Comparison of ENCODE assay signal across 31 cellular contexts in the genomic region with DNA sequence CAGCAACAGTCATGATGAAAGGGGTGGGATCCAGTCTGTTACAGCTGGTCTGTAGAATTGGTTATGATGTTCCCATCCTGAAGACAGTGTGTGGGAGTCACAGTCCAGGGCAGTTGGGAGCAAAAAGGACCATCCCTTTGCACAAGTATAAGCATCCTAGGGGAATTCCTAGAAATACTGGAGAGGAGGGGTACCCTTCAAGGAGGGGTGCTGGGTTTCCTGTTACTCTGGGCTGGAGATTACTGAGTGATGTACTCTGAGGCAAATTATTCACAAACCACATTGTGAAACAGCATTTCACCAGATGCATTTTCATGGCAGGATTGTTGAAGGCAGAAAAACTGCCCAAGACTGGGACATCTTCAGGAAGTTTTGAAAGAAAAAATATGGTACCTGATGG.
DNase-seq lines count a peak whose midpoint lies in the region; ATAC-seq, FAIRE-seq and TF ChIP-seq lines count a peak whose summit lies in the region.
"Had no signal": no experiment of that assay in that cellular context is flagged by ENCODE, and none has a peak within 500 bp of the region (broad histone marks: within the 10 kb centered on the region; RNA-seq: fewer than 3 reads in every experiment).

No MANE protein-coding gene starts in this region.

- DNase-seq in GM23248 (peak; percentile 51), astrocyte (ENCODE audit: low read depth) (no peak), fibroblast of the aortic adventitia (ENCODE audit: low read depth) (peak; percentile 48), renal cortical epithelial cell (ENCODE audit: low read depth) (peak; percentile 49), ACHN (no peak), NCI-H187 (lab: John Stamatoyannopoulos, UW) (no peak)
- DNase-seq: activated CD4-positive, alpha-beta T cell treated with anti-CD3 and anti-CD28 coated beads, Interleukin-2, amount 10 ng/mL, durations not matched to agents 7 days and 5 days; activated naive CD4-positive, alpha-beta T cell treated with anti-CD3 and anti-CD28 coated beads, Interleukin-2, amount 50 U/mL, for 16 hours; AML-193; aorta; CD8-positive, alpha-beta T cell; central memory CD4-positive, alpha-beta T cell; dorsolateral prefrontal cortex; GDM1; GOT3; hypothalamus; islet precursor cell; Karpas-422; NCI-H187 treated with DMSO at 0.1 percent for 48 hours; NCI-H774; SK-N-SH; trophoblast cell; WERI-Rb-1 had no signal

- no peaks in the 10 kb centered on the region for H3K9me3 ChIP-seq in GM23248 (ENCODE audit: low read depth)
- no peaks in the 10 kb centered on the region for H3K9me3 ChIP-seq in astrocyte (ENCODE audit: insufficient read depth, low read depth, low read length)
- H3K9me3 ChIP-seq: prostate gland had no signal

- no peaks in the 10 kb centered on the region for H3K36me3 Mint-ChIP-seq in astrocyte (ENCODE audit: low read depth, unreplicated experiment)
- H3K36me3 Mint-ChIP-seq: CD8-positive, alpha-beta T cell; neural progenitor cell had no signal

- peaks cover 19% of the 10 kb centered on the region for H3K4me1 Mint-ChIP-seq in astrocyte (ENCODE audit: low read depth, unreplicated experiment)
- H3K4me1 Mint-ChIP-seq: activated CD4-positive, alpha-beta T cell treated with anti-CD3 and anti-CD28 coated beads, Interleukin-2, amount 10 ng/mL, durations not matched to agents 7 days and 5 days had no signal

- H3K27me3 Mint-ChIP-seq in astrocyte (ENCODE audit: low read depth, unreplicated experiment), result no peaks in the 10 kb centered on the region
- H3K27me3 Mint-ChIP-seq: activated CD4-positive, alpha-beta T cell treated with anti-CD3 and anti-CD28 coated beads, Interleukin-2, amount 10 ng/mL, durations not matched to agents 7 days and 5 days had no signal

- no peaks in the 10 kb centered on the region for H3K9me3 Mint-ChIP-seq in astrocyte (ENCODE audit: unreplicated experiment)
- H3K9me3 Mint-ChIP-seq: activated CD4-positive, alpha-beta T cell treated with anti-CD3 and anti-CD28 coated beads, Interleukin-2, amount 10 ng/mL, durations not matched to agents 7 days and 5 days; activated T-helper 1 cell treated with anti-CD3 and anti-CD28 coated beads, Interleukin-12 subunit alpha, Interleukin-12 subunit beta, Interleukin-2, Interleukin-4 antibody, amounts not matched to agents 30 ng/mL and 10 ng/mL and 1 ng/mL, durations not matched to agents 14 hours and 24 hours and 36 hours; CD8-positive, alpha-beta T cell; T-helper 2 cell treated with Interferon-gamma antibody and Interleukin-4, amounts not matched to agents 5 μg/mL and 100 μg/mL, for 36 hours had no signal

- ATAC-seq in GM21723 (IDR thresholded peaks at IDR 0.05; ENCODE audit: unreplicated experiment), result no peak
- ATAC-seq in HG03439 (IDR thresholded peaks at IDR 0.05; ENCODE audit: unreplicated experiment), result no peak
- ATAC-seq: CD8-positive, alpha-beta T cell had no signal

- TF ChIP-seq CTCF in astrocyte (IDR thresholded peaks at IDR 0.05; ENCODE audit: insufficient read depth, low read depth, low read length) (no peak), fibroblast of the aortic adventitia (IDR thresholded peaks at IDR 0.05; ENCODE audit: insufficient read depth, low read length) (no peak)

- H3K4me1 ChIP-seq in GM23248 (ENCODE audit: insufficient read depth) (peaks cover 45% of the 10 kb centered on the region), astrocyte (ENCODE audit: insufficient read depth, low read length) (no peaks in the 10 kb centered on the region)
- H3K4me1 ChIP-seq: prostate gland had no signal

- no peak overlapping the region for H3K27ac ChIP-seq in GM23248
- H3K27ac ChIP-seq in astrocyte (ENCODE audit: low read depth, low read length), result no peak overlapping the region
- H3K27ac ChIP-seq: dorsolateral prefrontal cortex, neural progenitor cell, prostate gland, WERI-Rb-1 had no signal

- no peak overlapping the region for H3K4me3 Mint-ChIP-seq in astrocyte (ENCODE audit: unreplicated experiment)
- H3K4me3 Mint-ChIP-seq: activated CD4-positive, alpha-beta T cell treated with anti-CD3 and anti-CD28 coated beads, Interleukin-2, amount 10 ng/mL, durations not matched to agents 7 days and 5 days; activated T-helper 1 cell treated with anti-CD3 and anti-CD28 coated beads, Interleukin-12 subunit alpha, Interleukin-12 subunit beta, Interleukin-2, Interleukin-4 antibody, amounts not matched to agents 30 ng/mL and 10 ng/mL and 1 ng/mL, durations not matched to agents 14 hours and 24 hours and 36 hours; CD8-positive, alpha-beta T cell; neural progenitor cell; T-helper 2 cell treated with Interferon-gamma antibody and Interleukin-4, amounts not matched to agents 5 μg/mL and 100 μg/mL, for 36 hours had no signal

- peak overlapping the region; percentile 24 for H3K27ac Mint-ChIP-seq in astrocyte (ENCODE audit: unreplicated experiment)
- H3K27ac Mint-ChIP-seq: activated CD4-positive, alpha-beta T cell treated with anti-CD3 and anti-CD28 coated beads, Interleukin-2, amount 10 ng/mL, durations not matched to agents 7 days and 5 days; activated T-helper 1 cell treated with anti-CD3 and anti-CD28 coated beads, Interleukin-12 subunit alpha, Interleukin-12 subunit beta, Interleukin-2, Interleukin-4 antibody, amounts not matched to agents 30 ng/mL and 10 ng/mL and 1 ng/mL, durations not matched to agents 14 hours and 24 hours and 36 hours; CD8-positive, alpha-beta T cell; T-helper 2 cell treated with Interferon-gamma antibody and Interleukin-4, amounts not matched to agents 5 μg/mL and 100 μg/mL, for 36 hours had no signal

- in situ Hi-C loops in GM23248 (cut with MboI), result loop anchor here (25.0 kb wide), 1 partner anchor 430 kb away; no protein-coding TSS in a partner anchor
- in situ Hi-C loops in ACHN (cut with HindIII; ENCODE audit: low pct_ligation_motif_present, low pct_unique_long_range_greater_than_20kb, low sequenced_read_pairs), result no loop called here

- no peaks in the 10 kb centered on the region for H3K36me3 ChIP-seq in GM23248 (ENCODE audit: low read depth)
- H3K36me3 ChIP-seq in astrocyte (ENCODE audit: insufficient read depth, low read length), result no peaks in the 10 kb centered on the region
- H3K36me3 ChIP-seq: neural progenitor cell, prostate gland, WERI-Rb-1 had no signal

- peak overlapping the region; percentile 14 for H3K4me2 ChIP-seq in GM23248 (ENCODE audit: unreplicated experiment)
- H3K4me2 ChIP-seq in astrocyte (ENCODE audit: low read length), result no peak overlapping the region
- H3K4me2 ChIP-seq: neural progenitor cell, SK-N-SH had no signal

- no peaks in the 10 kb centered on the region for H4K20me1 ChIP-seq in GM23248 (ENCODE audit: insufficient read depth)
- no peaks in the 10 kb centered on the region for H4K20me1 ChIP-seq in astrocyte (ENCODE audit: insufficient read depth, low read length)

- H3K9ac ChIP-seq in GM23248, result no peak overlapping the region
- no peak overlapping the region for H3K9ac ChIP-seq in astrocyte (ENCODE audit: low read length)
- H3K9ac ChIP-seq: neural progenitor cell, SK-N-SH had no signal

- H3K9me2 ChIP-seq in GM23248 (ENCODE audit: insufficient read depth), result no peaks in the 10 kb centered on the region
- H3K9me2 ChIP-seq: SK-N-SH had no signal

- H3K79me2 ChIP-seq in GM23248 (ENCODE audit: insufficient read depth), result no peaks in the 10 kb centered on the region
- H3K79me2 ChIP-seq in astrocyte (ENCODE audit: insufficient read depth, low read length), result no peaks in the 10 kb centered on the region

- no peak for FAIRE-seq in astrocyte (lab: Jason Lieb, UNC)
- FAIRE-seq: endothelial cell of umbilical vein, GM18507 had no signal

- H2AFZ ChIP-seq in GM23248, result no peak overlapping the region
- H2AFZ ChIP-seq in astrocyte (ENCODE audit: low read depth, low read length), result no peak overlapping the region
- H2AFZ ChIP-seq: neural progenitor cell had no signal

- no peaks in the 10 kb centered on the region for H3K27me3 ChIP-seq in GM23248 (replicated peaks; ENCODE audit: insufficient read depth)
- H3K27me3 ChIP-seq in astrocyte (ENCODE audit: insufficient read depth, low read length), result no peaks in the 10 kb centered on the region
- H3K27me3 ChIP-seq: neural progenitor cell had no signal

- H3K4me3 ChIP-seq in GM23248, result no peak overlapping the region
- no peak overlapping the region for H3K4me3 ChIP-seq in astrocyte (ENCODE audit: insufficient read depth, low read depth, low read length)
- H3K4me3 ChIP-seq in fibroblast of the aortic adventitia (ENCODE audit: low read depth, low read length), result no peak overlapping the region
- H3K4me3 ChIP-seq: dorsolateral prefrontal cortex, neural progenitor cell, prostate gland had no signal

- peaks cover 43% of the 10 kb centered on the region for H3F3A ChIP-seq in GM23248 (ENCODE audit: insufficient read depth)

Comparison
In these comparisons a context has a peak if more than half of its experiments do, and no peak if none do; other contexts are left out.
1. DNase-seq: peak in GM23248 (single experiment), fibroblast of the aortic adventitia (single experiment) and renal cortical epithelial cell (single experiment); none in astrocyte (single experiment), ACHN (single experiment) and NCI-H187 (0 of 2).